ENCODE assay signal across 1 cellular context in genomic region chrX:9278475-9279270, GRCh38.
TF ChIP-seq lines count a peak whose summit lies in the region.

No MANE protein-coding gene starts in this region.

TF ChIP-seq in H1, 55 proteins besides CTCF, POLR2A, EP300 and RAD21 (continued from another document):
- TF ChIP-seq CHD7 (IDR thresholded peaks at IDR 0.05; ENCODE audit: insufficient replicate concordance, low read length): no peak
- no peak for TF ChIP-seq ATF2 (IDR thresholded peaks at IDR 0.05; ENCODE audit: low read length)
- no peak for TF ChIP-seq POLR2AphosphoS5 (IDR thresholded peaks at IDR 0.05; ENCODE audit: low read depth, low read length)
- TF ChIP-seq FOSL1 (IDR thresholded peaks at IDR 0.05; ENCODE audit: insufficient read depth, low read depth, low read length): no peak
- TF ChIP-seq HDAC2 (IDR thresholded peaks at IDR 0.05; ENCODE audit: borderline replicate concordance in 1 of 2, low read depth in 2 of 2, low read length in 2 of 2): no peak
- TF ChIP-seq CHD2 (IDR thresholded peaks at IDR 0.05; ENCODE audit: low read length): no peak
- TF ChIP-seq SP1 (IDR thresholded peaks at IDR 0.05; ENCODE audit: low read depth, low read length): no peak
